ENCODE assay signal across 30 cellular contexts in the genomic region with DNA sequence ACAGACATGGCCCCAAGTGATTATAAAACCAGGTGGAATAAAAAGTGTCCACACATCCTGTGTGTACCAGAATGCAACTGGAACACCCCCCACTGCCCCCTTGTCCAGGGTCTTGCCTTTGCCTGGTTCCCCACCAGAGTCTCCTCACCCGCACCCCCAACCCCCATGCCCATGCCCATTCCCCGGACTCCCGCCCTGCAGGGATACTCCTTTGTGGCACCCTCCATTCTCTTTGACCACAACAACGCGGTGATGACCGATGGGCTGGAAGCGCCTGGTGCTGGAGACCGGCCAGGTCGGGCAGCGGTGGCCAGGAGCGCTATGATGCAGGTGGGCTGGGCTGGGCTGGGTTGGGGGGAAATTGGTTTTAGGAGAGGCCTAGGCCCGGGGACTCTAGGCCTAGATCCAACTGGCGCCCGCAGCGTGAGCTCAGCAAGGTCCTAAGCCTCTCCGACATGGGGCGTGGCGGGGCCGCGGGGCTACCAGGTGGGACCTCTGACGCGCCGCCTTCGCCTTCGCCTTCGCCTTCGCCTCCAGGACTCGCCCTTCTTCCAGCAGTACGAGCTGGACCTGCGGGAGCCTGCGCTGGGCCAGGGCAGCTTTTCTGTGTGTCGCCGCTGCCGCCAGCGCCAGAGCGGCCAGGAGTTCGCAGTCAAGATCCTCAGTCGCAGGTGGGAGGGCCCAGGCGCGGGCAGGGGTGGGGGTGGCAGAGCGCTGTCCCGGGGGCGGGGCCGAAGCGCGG.
"Had no signal": no experiment of that assay in that cellular context is flagged by ENCODE, and none has a peak within 500 bp of the region (broad histone marks: within the 10 kb centered on the region; RNA-seq: fewer than 3 reads in every experiment).

No MANE protein-coding gene starts in this region.

- H3K4me2 ChIP-seq: smooth muscle cell had no signal

- H3K27ac Mint-ChIP-seq: dendritic cell treated with granulocyte-macrophage colony-stimulating factor and Interleukin-4, amounts not matched to agents 40 ng/mL and 50 ng/mL, for 4 days; natural killer cell; progenitor cell of endocrine pancreas; stimulated activated naive CD8-positive, alpha-beta T cell treated with anti-CD3 and anti-CD28 coated beads, Interleukin-15, amount 100 ng/mL, for 72 hours had no signal

- H3K9ac ChIP-seq: parathyroid adenoma had no signal

- H2AFZ ChIP-seq: parathyroid adenoma had no signal

- H3K79me2 ChIP-seq: parathyroid adenoma had no signal

- H3K4me3 Mint-ChIP-seq: dendritic cell treated with granulocyte-macrophage colony-stimulating factor and Interleukin-4, amounts not matched to agents 40 ng/mL and 50 ng/mL, for 4 days; natural killer cell; stimulated activated naive CD8-positive, alpha-beta T cell treated with anti-CD3 and anti-CD28 coated beads, Interleukin-15, amount 100 ng/mL, for 72 hours had no signal

- FAIRE-seq: colon, endothelial cell of umbilical vein, islet of Langerhans had no signal

- H3K9me3 Mint-ChIP-seq: dendritic cell treated with granulocyte-macrophage colony-stimulating factor and Interleukin-4, amounts not matched to agents 40 ng/mL and 50 ng/mL, for 4 days; natural killer cell; stimulated activated naive CD8-positive, alpha-beta T cell treated with anti-CD3 and anti-CD28 coated beads, Interleukin-15, amount 100 ng/mL, for 72 hours had no signal

- H3K4me3 ChIP-seq: esophagus squamous epithelium, heart right ventricle, lower lobe of right lung, smooth muscle cell, suprapubic skin, transverse colon, upper lobe of right lung, uterus had no signal

- DNase-seq: effector CD8-positive, alpha-beta T cell; erythroblast; esophagus squamous epithelium; foreskin melanocyte; glutamatergic neuron; heart right ventricle; hippocampal formation; kidney glomerular epithelial cell; left colon; left ventricle myocardium superior; lower lobe of right lung; natural killer cell; stimulated activated CD4-positive, alpha-beta T cell treated with anti-CD3 and anti-CD28 coated beads, Interleukin-12 subunit alpha, Interleukin-12 subunit beta, amount 100 ng/mL, for 4 hours; stimulated activated CD4-positive, alpha-beta T cell treated with anti-CD3 and anti-CD28 coated beads, Interleukin-1b, Interleukin-23, amount 100 ng/mL, for 48 hours; stimulated activated CD4-positive, alpha-beta T cell treated with anti-CD3 and anti-CD28 coated beads, Interleukin-4, amount 100 ng/mL, for 1 hour; stimulated activated CD8-positive, alpha-beta memory T cell treated with anti-CD3 and anti-CD28 coated beads, Interleukin-4, amount 100 ng/mL, for 48 hours; stimulated activated naive CD4-positive, alpha-beta T cell; stimulated activated naive CD8-positive, alpha-beta T cell treated with anti-CD3 and anti-CD28 coated beads, Interleukin-15, amount 100 ng/mL, for 72 hours; transverse colon; upper lobe of right lung; uterus had no signal

- H3K4me1 ChIP-seq: heart right ventricle, lower lobe of right lung, parathyroid adenoma, suprapubic skin, upper lobe of right lung, uterus had no signal

- H3K36me3 ChIP-seq: uterus had no signal

- H3K27ac ChIP-seq: esophagus squamous epithelium, heart right ventricle, lower lobe of right lung, neutrophil, parathyroid adenoma, suprapubic skin, transverse colon, upper lobe of right lung, uterus had no signal

- H3K27me3 Mint-ChIP-seq: dendritic cell treated with granulocyte-macrophage colony-stimulating factor and Interleukin-4, amounts not matched to agents 40 ng/mL and 50 ng/mL, for 4 days; progenitor cell of endocrine pancreas had no signal

- H3K27me3 ChIP-seq: esophagus squamous epithelium, heart right ventricle, neutrophil, suprapubic skin, transverse colon, upper lobe of right lung, uterus had no signal

- H3K9me3 ChIP-seq: esophagus squamous epithelium, heart right ventricle, lower lobe of right lung, neutrophil, suprapubic skin, transverse colon, upper lobe of right lung, uterus had no signal
